ENCODE assay signal across 1 cellular context in the genomic region with DNA sequence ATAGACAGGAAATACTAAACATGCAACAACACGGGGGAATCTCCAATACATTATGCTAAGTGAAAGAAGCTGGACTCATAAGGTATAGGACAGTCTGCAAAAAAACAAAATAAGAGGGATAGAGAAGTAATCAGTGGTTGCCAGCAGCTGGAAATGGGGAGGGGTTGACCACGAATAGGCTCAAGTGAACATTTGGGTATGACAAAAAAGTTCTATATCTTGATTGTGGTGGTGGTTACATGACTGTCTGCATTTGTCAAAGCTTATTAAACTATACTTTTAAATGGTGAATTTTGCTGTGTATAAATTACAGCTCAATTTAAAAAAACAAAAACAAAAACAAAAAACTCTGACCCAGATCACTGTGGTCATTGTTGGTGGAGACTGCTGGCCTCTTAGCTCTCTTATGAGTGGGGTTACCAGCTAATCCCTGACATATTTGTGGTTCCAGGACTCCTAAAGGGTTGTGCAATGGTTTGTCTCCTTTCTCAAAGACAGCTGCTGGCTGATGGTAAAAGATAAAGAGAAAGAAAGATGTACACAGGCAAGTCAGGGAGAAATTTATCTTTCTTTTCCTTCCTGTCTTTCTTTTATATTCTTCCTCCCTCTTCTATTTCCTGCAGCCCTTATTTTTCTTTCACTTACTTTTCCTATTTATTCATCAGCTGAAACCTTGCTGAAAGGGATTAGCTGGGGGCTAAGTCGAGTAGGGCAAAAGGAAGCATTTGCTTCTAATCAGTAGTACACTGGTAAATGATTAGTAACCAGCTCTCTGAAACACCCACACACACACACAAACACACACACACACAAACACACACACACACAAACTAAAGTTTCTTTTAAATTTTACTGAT.
TF ChIP-seq lines count a peak whose summit lies in the region.

No MANE protein-coding gene starts in this region.

TF ChIP-seq in K562, 482 proteins besides CTCF, POLR2A, EP300 and RAD21 (continued from another document and continues in another):
- TF ChIP-seq ZBTB43 (CRISPR knock-in tag; IDR thresholded peaks at IDR 0.05) (no peak), SAFB (IDR thresholded peaks at IDR 0.05; ENCODE audit: borderline replicate concordance, low read depth, low read length) (no peak), SMAD1 (IDR thresholded peaks at IDR 0.05; ENCODE audit: low read depth, low read length, partially characterized antibody) (no peak), RBFOX2 (IDR thresholded peaks at IDR 0.05; ENCODE audit: low read depth, low read length) (no peak), TGIF2 (CRISPR knock-in tag; IDR thresholded peaks at IDR 0.05) (no peak), TBL1XR1 (IDR thresholded peaks at IDR 0.05; ENCODE audit: low read length in 2 of 2) (peak in 1 of 2 experiments; percentile 79; a peak in 2 of 4 replicates), E2F3 (CRISPR knock-in tag; IDR thresholded peaks at IDR 0.05) (no peak), IFI16 (CRISPR knock-in tag; IDR thresholded peaks at IDR 0.05) (no peak), ESRRA (IDR thresholded peaks at IDR 0.05; ENCODE audit: borderline replicate concordance, low read depth) (peak; percentile 69; the same call in 1 of the 2 replicates), L3MBTL2 (IDR thresholded peaks at IDR 0.05) (no peak), TAF7 (tag; IDR thresholded peaks at IDR 0.05) (no peak), ASH1L (IDR thresholded peaks at IDR 0.05; ENCODE audit: borderline replicate concordance, low read depth, partially characterized antibody) (no peak), ZNF436 (CRISPR knock-in tag; IDR thresholded peaks at IDR 0.05) (no peak), TSHZ1 (CRISPR knock-in tag; IDR thresholded peaks at IDR 0.05) (no peak), ARNT (IDR thresholded peaks at IDR 0.05) (0 out of 4 replicates have a peak, but pooled peaks of 1 of the 2 experiments have one; percentile 44), CBX3 (IDR thresholded peaks at IDR 0.05; ENCODE audit: borderline replicate concordance in 1 of 2, low read length in 2 of 2) (no peak), FOXP4 (CRISPR knock-in tag; IDR thresholded peaks at IDR 0.05; ENCODE audit: borderline replicate concordance) (no peak), GTF2E2 (tag; IDR thresholded peaks at IDR 0.05) (0 out of 2 replicates have a peak, but pooled peaks have one; percentile 42), PPARD (CRISPR knock-in tag; IDR thresholded peaks at IDR 0.05) (no peak), HMGXB4 (CRISPR knock-in tag; IDR thresholded peaks at IDR 0.05) (no peak), GATAD2A (IDR thresholded peaks at IDR 0.05) (peak; percentile 82; the same call in 1 of the 2 replicates), GTF2F1 (IDR thresholded peaks at IDR 0.05; ENCODE audit: low read depth, low read length) (no peak), POU5F1 (IDR thresholded peaks at IDR 0.05; ENCODE audit: borderline replicate concordance, low read depth, low read length, partially characterized antibody) (no peak), MIER1 (IDR thresholded peaks at IDR 0.05; ENCODE audit: low read depth) (no peak; the same call in 1 of the 2 replicates), STAT6 (CRISPR knock-in tag; IDR thresholded peaks at IDR 0.05) (no peak), NUFIP1 (IDR thresholded peaks at IDR 0.05; ENCODE audit: partially characterized antibody) (no peak), CEBPB (tag; IDR thresholded peaks at IDR 0.05) (peak; percentile 99), ZNF778 (CRISPR knock-in tag; IDR thresholded peaks at IDR 0.05) (no peak), WHSC1 (IDR thresholded peaks at IDR 0.05; ENCODE audit: low read length) (no peak), ZNF197 (CRISPR knock-in tag; IDR thresholded peaks at IDR 0.05; ENCODE audit: low read depth) (no peak)
- TF ChIP-seq, protein P1, sequence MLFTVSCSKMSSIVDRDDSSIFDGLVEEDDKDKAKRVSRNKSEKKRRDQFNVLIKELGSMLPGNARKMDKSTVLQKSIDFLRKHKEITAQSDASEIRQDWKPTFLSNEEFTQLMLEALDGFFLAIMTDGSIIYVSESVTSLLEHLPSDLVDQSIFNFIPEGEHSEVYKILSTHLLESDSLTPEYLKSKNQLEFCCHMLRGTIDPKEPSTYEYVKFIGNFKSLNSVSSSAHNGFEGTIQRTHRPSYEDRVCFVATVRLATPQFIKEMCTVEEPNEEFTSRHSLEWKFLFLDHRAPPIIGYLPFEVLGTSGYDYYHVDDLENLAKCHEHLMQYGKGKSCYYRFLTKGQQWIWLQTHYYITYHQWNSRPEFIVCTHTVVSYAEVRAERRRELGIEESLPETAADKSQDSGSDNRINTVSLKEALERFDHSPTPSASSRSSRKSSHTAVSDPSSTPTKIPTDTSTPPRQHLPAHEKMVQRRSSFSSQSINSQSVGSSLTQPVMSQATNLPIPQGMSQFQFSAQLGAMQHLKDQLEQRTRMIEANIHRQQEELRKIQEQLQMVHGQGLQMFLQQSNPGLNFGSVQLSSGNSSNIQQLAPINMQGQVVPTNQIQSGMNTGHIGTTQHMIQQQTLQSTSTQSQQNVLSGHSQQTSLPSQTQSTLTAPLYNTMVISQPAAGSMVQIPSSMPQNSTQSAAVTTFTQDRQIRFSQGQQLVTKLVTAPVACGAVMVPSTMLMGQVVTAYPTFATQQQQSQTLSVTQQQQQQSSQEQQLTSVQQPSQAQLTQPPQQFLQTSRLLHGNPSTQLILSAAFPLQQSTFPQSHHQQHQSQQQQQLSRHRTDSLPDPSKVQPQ (CRISPR knock-in tag; IDR thresholded peaks at IDR 0.05; ENCODE audit: borderline replicate concordance), result no peak
- TF ChIP-seq, protein P2, sequence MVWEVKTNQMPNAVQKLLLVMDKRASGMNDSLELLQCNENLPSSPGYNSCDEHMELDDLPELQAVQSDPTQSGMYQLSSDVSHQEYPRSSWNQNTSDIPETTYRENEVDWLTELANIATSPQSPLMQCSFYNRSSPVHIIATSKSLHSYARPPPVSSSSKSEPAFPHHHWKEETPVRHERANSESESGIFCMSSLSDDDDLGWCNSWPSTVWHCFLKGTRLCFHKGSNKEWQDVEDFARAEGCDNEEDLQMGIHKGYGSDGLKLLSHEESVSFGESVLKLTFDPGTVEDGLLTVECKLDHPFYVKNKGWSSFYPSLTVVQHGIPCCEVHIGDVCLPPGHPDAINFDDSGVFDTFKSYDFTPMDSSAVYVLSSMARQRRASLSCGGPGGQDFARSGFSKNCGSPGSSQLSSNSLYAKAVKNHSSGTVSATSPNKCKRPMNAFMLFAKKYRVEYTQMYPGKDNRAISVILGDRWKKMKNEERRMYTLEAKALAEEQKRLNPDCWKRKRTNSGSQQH (CRISPR knock-in tag; IDR thresholded peaks at IDR 0.05), result no peak
- TF ChIP-seq, protein P3, sequence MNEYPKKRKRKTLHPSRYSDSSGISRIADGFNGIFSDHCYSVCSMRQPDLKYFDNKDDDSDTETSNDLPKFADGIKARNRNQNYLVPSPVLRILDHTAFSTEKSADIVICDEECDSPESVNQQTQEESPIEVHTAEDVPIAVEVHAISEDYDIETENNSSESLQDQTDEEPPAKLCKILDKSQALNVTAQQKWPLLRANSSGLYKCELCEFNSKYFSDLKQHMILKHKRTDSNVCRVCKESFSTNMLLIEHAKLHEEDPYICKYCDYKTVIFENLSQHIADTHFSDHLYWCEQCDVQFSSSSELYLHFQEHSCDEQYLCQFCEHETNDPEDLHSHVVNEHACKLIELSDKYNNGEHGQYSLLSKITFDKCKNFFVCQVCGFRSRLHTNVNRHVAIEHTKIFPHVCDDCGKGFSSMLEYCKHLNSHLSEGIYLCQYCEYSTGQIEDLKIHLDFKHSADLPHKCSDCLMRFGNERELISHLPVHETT (CRISPR knock-in tag; conservative IDR thresholded peaks at IDR 0.05 in 1 of 2, IDR thresholded peaks at IDR 0.05 in 1 of 2), result no peak
- TF ChIP-seq, protein P4, sequence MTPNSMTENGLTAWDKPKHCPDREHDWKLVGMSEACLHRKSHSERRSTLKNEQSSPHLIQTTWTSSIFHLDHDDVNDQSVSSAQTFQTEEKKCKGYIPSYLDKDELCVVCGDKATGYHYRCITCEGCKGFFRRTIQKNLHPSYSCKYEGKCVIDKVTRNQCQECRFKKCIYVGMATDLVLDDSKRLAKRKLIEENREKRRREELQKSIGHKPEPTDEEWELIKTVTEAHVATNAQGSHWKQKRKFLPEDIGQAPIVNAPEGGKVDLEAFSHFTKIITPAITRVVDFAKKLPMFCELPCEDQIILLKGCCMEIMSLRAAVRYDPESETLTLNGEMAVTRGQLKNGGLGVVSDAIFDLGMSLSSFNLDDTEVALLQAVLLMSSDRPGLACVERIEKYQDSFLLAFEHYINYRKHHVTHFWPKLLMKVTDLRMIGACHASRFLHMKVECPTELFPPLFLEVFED (CRISPR knock-in tag; conservative IDR thresholded peaks at IDR 0.05), result no peak
